1 cellular context compared by ENCODE assay signal in genomic region chr6:7723041-7723447, GRCh38.
TF ChIP-seq lines count a peak whose summit lies in the region.

No MANE protein-coding gene starts in this region.

TF ChIP-seq in HepG2, 621 proteins besides CTCF, POLR2A, EP300 and RAD21 (continued from another document):
- TF ChIP-seq ZNF687 (CRISPR knock-in tag; IDR thresholded peaks at IDR 0.05) (no peak), ZFP1 (CRISPR knock-in tag; IDR thresholded peaks at IDR 0.05) (no peak), ZNF446 (CRISPR knock-in tag; IDR thresholded peaks at IDR 0.05) (no peak), BRCA1 (CRISPR knock-in tag; IDR thresholded peaks at IDR 0.05) (no peak), KLF13 (CRISPR knock-in tag; IDR thresholded peaks at IDR 0.05) (no peak), ATM (IDR thresholded peaks at IDR 0.05; ENCODE audit: borderline replicate concordance) (no peak), KMT2A (CRISPR knock-in tag; IDR thresholded peaks at IDR 0.05) (no peak), CEBPG (CRISPR knock-in tag; IDR thresholded peaks at IDR 0.05) (no peak), CHCHD3 (CRISPR knock-in tag; IDR thresholded peaks at IDR 0.05) (no peak), ZNF329 (CRISPR knock-in tag; IDR thresholded peaks at IDR 0.05; ENCODE audit: low read depth) (no peak), ZNF10 (CRISPR knock-in tag; IDR thresholded peaks at IDR 0.05; ENCODE audit: borderline replicate concordance, low read depth) (no peak), SMC3 (IDR thresholded peaks at IDR 0.05; ENCODE audit: low read length) (peak; percentile 62), ARID3A (IDR thresholded peaks at IDR 0.05; ENCODE audit: low read depth, low read length) (peak; percentile 69; the same call in 1 of the 2 replicates), NR2F2 (IDR thresholded peaks at IDR 0.05; ENCODE audit: borderline replicate concordance, low read depth) (no peak), ZNF496 (CRISPR knock-in tag; IDR thresholded peaks at IDR 0.05; ENCODE audit: insufficient replicate concordance) (no peak), ZNF513 (CRISPR knock-in tag; conservative IDR thresholded peaks at IDR 0.05) (no peak), ZNF225 (CRISPR knock-in tag; IDR thresholded peaks at IDR 0.05) (no peak)
TF ChIP-seq in HepG2: peak in this region for 13.
